Comparison of ENCODE assay signal across 9 cellular contexts in the genomic region with DNA sequence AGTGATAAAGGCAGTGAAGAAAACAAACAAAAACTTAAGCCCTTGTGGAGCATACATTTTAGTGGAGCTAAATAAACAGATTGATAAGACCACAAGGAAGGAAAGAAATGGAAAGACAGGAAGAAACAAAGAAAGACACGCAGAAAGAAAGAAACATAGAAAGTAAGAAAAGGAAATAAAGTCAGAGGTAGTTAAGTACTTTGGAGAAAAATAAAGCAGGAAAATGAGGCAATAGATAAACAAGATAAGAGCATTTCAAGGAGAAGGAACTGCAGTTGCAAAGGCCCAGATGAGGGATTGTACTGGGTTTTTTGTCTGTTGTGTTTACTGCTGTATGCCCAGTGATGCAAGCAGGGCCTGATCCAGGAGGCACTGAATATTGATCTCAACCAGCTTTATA. TPM values are rescaled to one million over a fixed set of nuclear protein-coding genes. Genes with fewer than 3 reads are reported as not detected.
A peak's percentile ranks its signal among the peaks of the same experiment; 100 is the strongest.
DNase-seq lines count a peak whose midpoint lies in the region; ATAC-seq, FAIRE-seq and TF ChIP-seq lines count a peak whose summit lies in the region.
"Had no signal": no experiment of that assay in that cellular context is flagged by ENCODE, and none has a peak within 500 bp of the region (broad histone marks: within the 10 kb centered on the region; RNA-seq: fewer than 3 reads in every experiment).

No MANE protein-coding gene starts in this region.

- TF ChIP-seq CTCF in GM12875 (IDR thresholded peaks at IDR 0.05; ENCODE audit: borderline replicate concordance, insufficient read depth, low read depth, low read length) (no peak), Panc1 (IDR thresholded peaks at IDR 0.05) (no peak), epithelial cell of esophagus (IDR thresholded peaks at IDR 0.05; ENCODE audit: insufficient read depth, low read depth, low read length, missing control alignments) (no peak), progenitor cell of endocrine pancreas (IDR thresholded peaks at IDR 0.05; ENCODE audit: unreplicated experiment) (no peak), body of pancreas (IDR thresholded peaks at IDR 0.05) (no peak)

- no TSS peak for BruUV-seq in Panc1 (replicated peaks; lab: Mats Ljungman, UMichigan)

- TF ChIP-seq POLR2A in body of pancreas (IDR thresholded peaks at IDR 0.05) = no peak

- peak overlapping the region; percentile 85 for H3K4me3 ChIP-seq in GM12875 (ENCODE audit: low read depth, low read length)
- peak overlapping the region; percentile 55 to 75 for H3K4me3 ChIP-seq in Panc1 (ENCODE audit: low read depth in 2 of 2, low read length in 2 of 2)
- H3K4me3 ChIP-seq in epithelial cell of esophagus (ENCODE audit: low read length) = peak overlapping the region; percentile 95
- H3K4me3 ChIP-seq in small intestine (ENCODE audit: low read depth in 1 of 2, low read length in 2 of 2) = peak overlapping the region in 1 of 2 donors; percentile 82
- H3K4me3 ChIP-seq in body of pancreas = no peak overlapping the region

- H3K27me3 ChIP-seq in Panc1 (ENCODE audit: control insufficient read depth, insufficient read depth, low read length) = no peaks in the 10 kb centered on the region
- no peaks in the 10 kb centered on the region for H3K27me3 ChIP-seq in small intestine (ENCODE audit: control insufficient read depth in 2 of 2, insufficient read depth in 2 of 2, low read length in 2 of 2)
- no peaks in the 10 kb centered on the region for H3K27me3 ChIP-seq in body of pancreas

- H3K27ac Mint-ChIP-seq in progenitor cell of endocrine pancreas = peak overlapping the region; percentile 96

- CTCF ChIA-PET in Panc1 (lab: Charles Lee) = interaction anchor here (0.6 to 1.6 kb wide), 6 partner anchors 13 to 262 kb away, joined by 3 to 19 read pairs (median 6); partner anchors contain the start of genes MRPS12 and SARS2

- intact Hi-C loops in Panc1 (cut with micrococcal nuclease; ENCODE audit: unreplicated experiment) = no loop called here
- intact Hi-C loops in body of pancreas (cut with DNase I) = no loop called here

- POLR2A ChIA-PET in Panc1 (lab: Charles Lee) = interaction anchor here (0.6 to 1.7 kb wide), 9 partner anchors 8 to 254 kb away, joined by 3 to 30 read pairs (median 6); partner anchors contain the start of genes HNRNPL, MRPS12 and SARS2

- H3K4me3 Mint-ChIP-seq in progenitor cell of endocrine pancreas (ENCODE audit: low read depth) = peak overlapping the region; percentile 98

- in situ Hi-C loops in Panc1 (cut with HindIII; ENCODE audit: low pct_unique_long_range_greater_than_20kb, low sequenced_read_pairs) = no loop called here
- in situ Hi-C loops in G401 (cut with HindIII; ENCODE audit: low sequenced_read_pairs) = no loop called here

- ATAC-seq in Panc1 (no peak), body of pancreas (no peak)

- H3K9me3 ChIP-seq in Panc1 (ENCODE audit: control insufficient read depth, insufficient read depth, low read depth, low read length) = peaks cover 6% of the 10 kb centered on the region; the same call in 1 of the 2 replicates
- H3K9me3 ChIP-seq in small intestine (ENCODE audit: control insufficient read depth, low read depth) = no peaks in the 10 kb centered on the region
- no peaks in the 10 kb centered on the region for H3K9me3 ChIP-seq in body of pancreas

- DNase-seq in Panc1 (ENCODE audit: low read depth, low spot score) = no peak
- no peak for DNase-seq in epithelial cell of esophagus (ENCODE audit: low read depth)
- no peak for DNase-seq in progenitor cell of endocrine pancreas (ENCODE audit: low spot score, unreplicated experiment)
- DNase-seq in OCI-M2 (lab: John Stamatoyannopoulos, UW; ENCODE audit: unreplicated experiment) = no peak
- no peak for DNase-seq in small intestine
- DNase-seq in G401 (ENCODE audit: low spot score) = no peak
- no peak for DNase-seq in body of pancreas
- DNase-seq: NCI-H524 treated with DMSO at 0.1 percent for 48 hours had no signal

- H3K36me3 Mint-ChIP-seq in progenitor cell of endocrine pancreas (ENCODE audit: insufficient read depth) = peaks cover 4% of the 10 kb centered on the region

- H3K36me3 ChIP-seq in Panc1 (ENCODE audit: control insufficient read depth, insufficient read depth, low read length) (no peaks in the 10 kb centered on the region; the same call in 1 of the 2 replicates), small intestine (ENCODE audit: control insufficient read depth in 2 of 2, insufficient read depth in 2 of 2, low read length in 2 of 2) (peaks cover 5 to 6% of the 10 kb centered on the region in 2 donors), body of pancreas (replicated peaks in 1 of 2; ENCODE audit: insufficient read depth in 1 of 2, low read depth in 2 of 2) (peaks cover 3 to 6% of the 10 kb centered on the region in 2 donors)

- peaks cover 20% of the 10 kb centered on the region for H3K4me1 Mint-ChIP-seq in progenitor cell of endocrine pancreas (ENCODE audit: low read depth)

- H3K4me1 ChIP-seq in Panc1 (ENCODE audit: control insufficient read depth, insufficient read depth, low read length) = peaks cover 24% of the 10 kb centered on the region
- no peaks in the 10 kb centered on the region for H3K4me1 ChIP-seq in small intestine (ENCODE audit: control insufficient read depth in 2 of 2, insufficient read depth in 1 of 2, low read depth in 1 of 2, low read length in 1 of 2)
- H3K4me1 ChIP-seq in body of pancreas = peaks cover 32% of the 10 kb centered on the region

- WGBS in small intestine, 3 donors = 13 to 21% (median 18%) methylated on average over 1 of the region's 1 CpG
- WGBS in body of pancreas, 2 donors = 13 to 30% methylated on average over 1 of the region's 1 CpG

- peak overlapping the region; percentile 89 for H3K27ac ChIP-seq in Panc1 (ENCODE audit: low read length)
- H3K27ac ChIP-seq in small intestine (ENCODE audit: low read depth in 1 of 2, low read length in 1 of 2) = no peak overlapping the region
- peak overlapping the region in 2 of 4 donors; percentile 88 to 93 for H3K27ac ChIP-seq in body of pancreas

- H3K27me3 Mint-ChIP-seq in progenitor cell of endocrine pancreas = peaks cover 3% of the 10 kb centered on the region

- no peaks in the 10 kb centered on the region for H3K9me3 Mint-ChIP-seq in progenitor cell of endocrine pancreas (ENCODE audit: low read depth)

- FAIRE-seq in small intestine (lab: Jason Lieb, UNC) = no peak

RNA-seq across cellular contexts. Expression of gene NFKBIB, which starts 1.0 kb away (rescaled TPM):
- total RNA-seq in Panc1 (2021; ENCODE audit: unreplicated experiment) (185 TPM), progenitor cell of endocrine pancreas (18.0 and 18.8 TPM in 2 replicates), body of pancreas (10 to 100 TPM in 1 of 2 donors, 1 to 10 TPM in 1; 7.8 to 28.3 TPM)
- polyA plus RNA-seq in Panc1 (2012; ENCODE audit: insufficient read length) = 222 TPM
- polyA plus RNA-seq in small intestine = 10 to 100 TPM; 43.6 to 45.4 (median 44.0) TPM
- total RNA-seq in G401 (2014; rRNA removed; shearing (Covaris generic)) = 48.1 and 63.2 TPM in 2 replicates

RNA-seq across cellular contexts. Expression of gene SIRT2, which starts 1.4 kb away (rescaled TPM):
- 162 TPM for total RNA-seq in Panc1 (2021; ENCODE audit: unreplicated experiment)
- polyA plus RNA-seq in Panc1 (2012; ENCODE audit: insufficient read length) = 240 TPM
- total RNA-seq in progenitor cell of endocrine pancreas = 33.4 and 38.0 TPM in 2 replicates
- 10 to 100 TPM; 35.4 to 80.3 (median 74.0) TPM for polyA plus RNA-seq in small intestine
- 114 and 122 TPM in 2 replicates for total RNA-seq in G401 (2014; rRNA removed; shearing (Covaris generic))
- 10 to 100 TPM; 33.2 to 39.6 TPM for total RNA-seq in body of pancreas

RNA-seq across cellular contexts. Expression of gene CCER2, which starts 11.2 kb away (rescaled TPM):
- total RNA-seq in Panc1 (2021; ENCODE audit: unreplicated experiment) (1.3 TPM), progenitor cell of endocrine pancreas (0.81 and 1.4 TPM in 2 replicates), body of pancreas (not detected)
- 2.1 TPM for polyA plus RNA-seq in Panc1 (2012; ENCODE audit: insufficient read length)
- polyA plus RNA-seq in small intestine = 1 to 10 TPM in 1 of 3 donors, under 1 TPM in 1, not detected in 1; 0.95 to 1.9 TPM
- total RNA-seq in G401 (2014; rRNA removed; shearing (Covaris generic)) = not detected in 2 replicates

RNA-seq across cellular contexts. Expression of gene RINL, which starts 22.7 kb away (rescaled TPM):
- total RNA-seq in Panc1 (2021; ENCODE audit: unreplicated experiment) (1.3 TPM), progenitor cell of endocrine pancreas (2.6 and 3.0 TPM in 2 replicates), body of pancreas (10 to 100 TPM in 1 of 2 donors, 1 to 10 TPM in 1; 6.9 to 13.7 TPM)
- polyA plus RNA-seq in Panc1 (2012; ENCODE audit: insufficient read length) = 1.6 TPM
- polyA plus RNA-seq in small intestine = 10 to 100 TPM in 1 of 3 donors, 1 to 10 TPM in 2; 1.3 to 12.2 (median 7.3) TPM
- total RNA-seq in G401 (2014; rRNA removed; shearing (Covaris generic)) = 5.6 and 7.3 TPM in 2 replicates

RNA-seq across cellular contexts. Expression of gene SARS2, which starts 29.7 kb away (rescaled TPM):
- 186 TPM for total RNA-seq in Panc1 (2021; ENCODE audit: unreplicated experiment)
- 160 TPM for polyA plus RNA-seq in Panc1 (2012; ENCODE audit: insufficient read length)
- total RNA-seq in progenitor cell of endocrine pancreas = 68.2 and 74.7 TPM in 2 replicates
- polyA plus RNA-seq in small intestine = 10 to 100 TPM; 21.9 to 42.0 (median 26.2) TPM
- total RNA-seq in G401 (2014; rRNA removed; shearing (Covaris generic)) = 34.2 and 43.0 TPM in 2 replicates
- 10 to 100 TPM; 25.2 to 34.6 TPM for total RNA-seq in body of pancreas

Comparison
In these comparisons a context has a peak if more than half of its experiments do, and no peak if none do; other contexts are left out.
1. H3K4me3 ChIP-seq: peak in GM12875 (single experiment), Panc1 (2 of 2) and epithelial cell of esophagus (single experiment); none in body of pancreas (0 of 2).